In genomic region chr6:99612551-99613397, GRCh38 we compare ENCODE assay signal across 8 cellular contexts. TPM values are rescaled to one million over a fixed set of nuclear protein-coding genes. Genes with fewer than 3 reads are reported as not detected.
DNase-seq lines count a peak whose midpoint lies in the region; ATAC-seq, FAIRE-seq and TF ChIP-seq lines count a peak whose summit lies in the region.
"Had no signal": no experiment of that assay in that cellular context is flagged by ENCODE, and none has a peak within 500 bp of the region (broad histone marks: within the 10 kb centered on the region; RNA-seq: fewer than 3 reads in every experiment).

No MANE protein-coding gene starts in this region.

- H3K9me3 Mint-ChIP-seq in endodermal cell: peaks cover 4% of the 10 kb centered on the region

- H3K27ac Mint-ChIP-seq in endodermal cell: no peak overlapping the region

- no peak for TF ChIP-seq POLR2A in GM12892 (IDR thresholded peaks at IDR 0.05; ENCODE audit: low read depth, low read length)

- no peak overlapping the region for H3K4me3 ChIP-seq in endodermal cell (ENCODE audit: low read length)
- H3K4me3 ChIP-seq in skin epidermis: peak overlapping the region; percentile 26 to 52 (median 36)
- no peak overlapping the region for H3K4me3 ChIP-seq in kidney (ENCODE audit: low read length in 2 of 2)

- TF ChIP-seq CTCF in endodermal cell (conservative IDR thresholded peaks at IDR 0.05) (no peak), kidney (IDR thresholded peaks at IDR 0.05; ENCODE audit: borderline replicate concordance, extremely low read depth, insufficient read depth) (no peak)

- H3K9ac ChIP-seq in endodermal cell (ENCODE audit: extremely low read depth, low read length, poor library complexity, severe bottlenecking): no peak overlapping the region
- H3K9ac ChIP-seq in kidney (ENCODE audit: low read length in 2 of 2): no peak overlapping the region

- peak overlapping the region; percentile 51 for H3K4me3 Mint-ChIP-seq in endodermal cell

- H3K4me1 Mint-ChIP-seq in endodermal cell: peaks cover 19% of the 10 kb centered on the region

- DNase-seq in endodermal cell (peak; percentile 76), kidney (no peak), GM12892 (ENCODE audit: insufficient read length) (no peak), frontal cortex (ENCODE audit: low spot score in 2 of 2) (no peak)
- DNase-seq: left cardiac atrium had no signal

- H3K36me3 ChIP-seq in endodermal cell (ENCODE audit: control insufficient read depth, insufficient read depth, low read length) (no peaks in the 10 kb centered on the region), kidney (ENCODE audit: control insufficient read depth in 1 of 2, insufficient read depth in 2 of 2, low read length in 2 of 2) (no peaks in the 10 kb centered on the region)

- H3K27me3 ChIP-seq in endodermal cell (ENCODE audit: control insufficient read depth, insufficient read depth, low read length, poor library complexity, severe bottlenecking): peaks cover 100% of the 10 kb centered on the region

- H3K4me1 ChIP-seq in endodermal cell (ENCODE audit: control insufficient read depth, insufficient read depth, low read length) (no peaks in the 10 kb centered on the region), kidney (ENCODE audit: control insufficient read depth in 1 of 2, insufficient read depth in 1 of 2, low read depth in 1 of 2, low read length in 2 of 2) (peaks cover 0 to 13% of the 10 kb centered on the region in 2 donors)

- FAIRE-seq in kidney (lab: Jason Lieb, UNC) (no peak), GM12892 (lab: Jason Lieb, UNC) (no peak), frontal cortex (lab: Jason Lieb, UNC) (no peak)

- H3K36me3 Mint-ChIP-seq in endodermal cell (ENCODE audit: low read depth): no peaks in the 10 kb centered on the region

- WGBS in endodermal cell (ENCODE audit: insufficient coverage in 1 of 2, insufficient read length in 1 of 2), 2 experiments: 9 to 10% methylated on average over 46 to 55 of the region's 55 CpGs

- H3K9me3 ChIP-seq in endodermal cell (ENCODE audit: control insufficient read depth, low read length): peaks cover 6% of the 10 kb centered on the region
- H3K9me3 ChIP-seq in kidney (ENCODE audit: control insufficient read depth in 1 of 2, low read length in 2 of 2): no peaks in the 10 kb centered on the region

- H3K27ac ChIP-seq in endodermal cell (ENCODE audit: low read depth, low read length) (no peak overlapping the region), skin epidermis (no peak overlapping the region), kidney (ENCODE audit: low read depth in 2 of 2, low read length in 2 of 2) (no peak overlapping the region)

- peaks cover 97% of the 10 kb centered on the region for H3K27me3 Mint-ChIP-seq in endodermal cell (ENCODE audit: insufficient read depth)

- intact Hi-C loops in kidney (cut with DNase I): no loop called here

- ATAC-seq in GM19397 (IDR thresholded peaks at IDR 0.05; ENCODE audit: unreplicated experiment): peak; percentile 9
- peak; percentile 0 for ATAC-seq in HG03520 (IDR thresholded peaks at IDR 0.05; ENCODE audit: unreplicated experiment)

RNA-seq across cellular contexts. Expression of gene PRDM13, which starts 6.1 kb away (rescaled TPM):
- under 1 TPM in 1 of 2 donors, not detected in 1; 0.09 TPM for total RNA-seq in endodermal cell
- 3.6 TPM for polyA plus RNA-seq in endodermal cell (2013, experiment 1 of 2)
- polyA plus RNA-seq in endodermal cell (2013, experiment 2 of 2): 2.4 TPM
- total RNA-seq in kidney: not detected
- not detected for polyA plus RNA-seq in kidney (ENCODE audit: insufficient read depth, low read depth, low replicate concordance)
- polyA plus RNA-seq in GM12892 (2012; ENCODE audit: missing spikeins): 0.36 TPM
- not detected for total RNA-seq in frontal cortex
- total RNA-seq: left cardiac atrium had no signal

RNA-seq across cellular contexts. Expression of gene CCNC, which starts 44.3 kb away (rescaled TPM):
- total RNA-seq in endodermal cell: 10 to 100 TPM; 96.4 to 99.2 TPM
- 52.8 TPM for polyA plus RNA-seq in endodermal cell (2013, experiment 1 of 2)
- polyA plus RNA-seq in endodermal cell (2013, experiment 2 of 2): 56.4 TPM
- 55.9 TPM for total RNA-seq in kidney
- 51.4 TPM for polyA plus RNA-seq in kidney (ENCODE audit: insufficient read depth, low read depth, low replicate concordance)
- 81.0 TPM for polyA plus RNA-seq in GM12892 (2012; ENCODE audit: missing spikeins)
- total RNA-seq in frontal cortex: 92.1 TPM

Comparison
In these comparisons a context has a peak if more than half of its experiments do, and no peak if none do; other contexts are left out.
1. H3K4me3 ChIP-seq: peak in skin epidermis (7 of 7); none in endodermal cell (single experiment) and kidney (0 of 2).